ENCODE assay signal across 21 cellular contexts in genomic region chr9:15389173-15389572, GRCh38.
"Had no signal": no experiment of that assay in that cellular context is flagged by ENCODE, and none has a peak within 500 bp of the region (broad histone marks: within the 10 kb centered on the region; RNA-seq: fewer than 3 reads in every experiment).

No MANE protein-coding gene starts in this region.

- DNase-seq: activated CD4-positive, alpha-beta T cell treated with anti-CD3 and anti-CD28 coated beads, Interleukin-2, amount 10 ng/mL, durations not matched to agents 24 days and 14 days; activated CD8-positive, alpha-beta memory T cell treated with anti-CD3 and anti-CD28 coated beads, Interleukin-2, amount 10 ng/mL, durations not matched to agents 7 days and 5 days; activated CD8-positive, alpha-beta T cell treated with anti-CD3 and anti-CD28 coated beads for 36 hours; activated gamma-delta T cell; activated naive CD4-positive, alpha-beta T cell treated with anti-CD3 and anti-CD28 coated beads, Interleukin-2, amount 50 U/mL, for 16 hours; activated naive CD8-positive, alpha-beta T cell treated with anti-CD3 and anti-CD28 coated beads, Interleukin-2, amount 50 U/mL, for 24 hours; activated T-cell treated with anti-CD3 and anti-CD28 coated beads for 4 hours; aorta; central memory CD4-positive, alpha-beta T cell; esophagus squamous epithelium; heart right ventricle; kidney; left lung; natural killer cell; stimulated activated CD4-positive, alpha-beta T cell treated with anti-CD3 and anti-CD28 coated beads, Interleukin-12 subunit alpha, Interleukin-12 subunit beta, amount 100 ng/mL, for 4 hours; stimulated activated CD4-positive, alpha-beta T cell treated with anti-CD3 and anti-CD28 coated beads, Interleukin-4, amount 100 ng/mL, for 4 hours; stimulated activated naive CD8-positive, alpha-beta T cell treated with anti-CD3 and anti-CD28 coated beads, Interleukin-15, Interleukin-2, amounts not matched to agents 100 U/mL and 50 U/mL, for 24 hours; T-helper 2 cell had no signal

- H3K27ac ChIP-seq: esophagus squamous epithelium, heart right ventricle, left lung, VCaP had no signal

- FAIRE-seq: kidney had no signal

- H3K4me3 ChIP-seq: esophagus squamous epithelium, heart right ventricle, left lung, lung had no signal

- H3K36me3 ChIP-seq: esophagus squamous epithelium, heart right ventricle, left lung had no signal

- H3K4me1 ChIP-seq: esophagus squamous epithelium, heart right ventricle, left lung had no signal

- H3K27me3 ChIP-seq: esophagus squamous epithelium, heart right ventricle, left lung had no signal

- H3K9me3 ChIP-seq: esophagus squamous epithelium, heart right ventricle, left lung had no signal

- ATAC-seq: activated CD4-positive, CD25-positive, alpha-beta regulatory T cell treated with anti-CD3 and anti-CD28 coated beads, Interleukin-2, amount 50 U/mL, for 24 hours; activated CD8-positive, alpha-beta memory T cell treated with anti-CD3 and anti-CD28 coated beads, Interleukin-2, amount 10 ng/mL, durations not matched to agents 7 days and 5 days; activated CD8-positive, alpha-beta T cell treated with anti-CD3 and anti-CD28 coated beads for 36 hours; activated naive CD8-positive, alpha-beta T cell treated with anti-CD3 and anti-CD28 coated beads, Interleukin-2, amount 50 U/mL, for 24 hours; heart right ventricle; left lung; natural killer cell; stimulated activated naive CD8-positive, alpha-beta T cell treated with anti-CD3 and anti-CD28 coated beads, Interleukin-15, Interleukin-2, amounts not matched to agents 100 U/mL and 50 U/mL, for 24 hours had no signal
